ENCODE assay signal across 33 cellular contexts in genomic region chr2:60275958-60276357, GRCh38.
"Had no signal": no experiment of that assay in that cellular context is flagged by ENCODE, and none has a peak within 500 bp of the region (broad histone marks: within the 10 kb centered on the region; RNA-seq: fewer than 3 reads in every experiment).

No MANE protein-coding gene starts in this region.

- H3K27me3 ChIP-seq: ascending aorta, cardiac muscle cell, colonic mucosa, right atrium auricular region, suprapubic skin, tibial artery, upper lobe of right lung had no signal

- H3K4me1 ChIP-seq: ascending aorta, colonic mucosa, parathyroid adenoma, right atrium auricular region, suprapubic skin, tibial artery, upper lobe of right lung had no signal

- H3K9ac ChIP-seq: parathyroid adenoma had no signal

- DNase-seq: activated CD4-positive, alpha-beta T cell treated with anti-CD3 and anti-CD28 coated beads for 48 hours; activated CD4-positive, alpha-beta T cell treated with anti-CD3 and anti-CD28 coated beads, Interleukin-2, amount 50 U/mL, for 48 hours; activated CD8-positive, alpha-beta memory T cell treated with anti-CD3 and anti-CD28 coated beads for 24 hours; activated effector memory CD4-positive, alpha-beta T cell treated with anti-CD3 and anti-CD28 coated beads, Interleukin-2, amount 50 U/mL, for 16 hours; activated naive CD4-positive, alpha-beta T cell treated with anti-CD3 and anti-CD28 coated beads, Interleukin-2, amount 10 ng/mL, durations not matched to agents 7 days and 5 days; activated naive CD8-positive, alpha-beta T cell treated with anti-CD3 and anti-CD28 coated beads, Interleukin-2, amount 10 ng/mL, durations not matched to agents 7 days and 5 days; cerebellar nuclear complex; colonic mucosa; effector CD8-positive, alpha-beta T cell; immature natural killer cell; kidney; left colon; naive thymus-derived CD8-positive, alpha-beta T cell; occipital lobe; stimulated activated CD4-positive, alpha-beta T cell treated with anti-CD3 and anti-CD28 coated beads, Interleukin-15, amount 100 ng/mL, for 24 hours; stimulated activated CD4-positive, alpha-beta T cell treated with anti-CD3 and anti-CD28 coated beads, Interleukin-2, amount 100 ng/mL, for 24 hours; stimulated activated naive CD4-positive, alpha-beta T cell; T-helper 9 cell; tibial artery; upper lobe of right lung had no signal

- H3K4me3 ChIP-seq: ascending aorta, cardiac muscle cell, colonic mucosa, right atrium auricular region, suprapubic skin, tibial artery, upper lobe of right lung had no signal

- H3K36me3 ChIP-seq: ascending aorta, cardiac muscle cell, colonic mucosa, right atrium auricular region, suprapubic skin, tibial artery, upper lobe of right lung had no signal

- FAIRE-seq: frontal cortex, kidney, TTC549 had no signal

- H3K27ac Mint-ChIP-seq: activated naive CD4-positive, alpha-beta T cell treated with anti-CD3 and anti-CD28 coated beads, Interleukin-2, amount 10 ng/mL, durations not matched to agents 7 days and 5 days; activated naive CD8-positive, alpha-beta T cell treated with anti-CD3 and anti-CD28 coated beads, Interleukin-2, amount 10 ng/mL, durations not matched to agents 7 days and 5 days; activated T-helper 1 cell treated with anti-CD3 and anti-CD28 coated beads, Interleukin-12 subunit alpha, Interleukin-12 subunit beta, Interleukin-2, Interleukin-4 antibody, amounts not matched to agents 30 ng/mL and 10 ng/mL and 1 ng/mL, durations not matched to agents 14 hours and 24 hours and 36 hours; brain; immature natural killer cell; memory B cell; naive thymus-derived CD8-positive, alpha-beta T cell had no signal

- H3K79me2 ChIP-seq: parathyroid adenoma had no signal

- H3K4me1 Mint-ChIP-seq: activated naive CD4-positive, alpha-beta T cell treated with anti-CD3 and anti-CD28 coated beads, Interleukin-2, amount 10 ng/mL, durations not matched to agents 7 days and 5 days; activated naive CD8-positive, alpha-beta T cell treated with anti-CD3 and anti-CD28 coated beads, Interleukin-2, amount 10 ng/mL, durations not matched to agents 7 days and 5 days; immature natural killer cell; naive thymus-derived CD8-positive, alpha-beta T cell had no signal

- H2AFZ ChIP-seq: parathyroid adenoma had no signal

- H3K27ac ChIP-seq: ascending aorta, cardiac muscle cell, colonic mucosa, parathyroid adenoma, right atrium auricular region, suprapubic skin, tibial artery, upper lobe of right lung, VCaP had no signal

- H3K4me3 Mint-ChIP-seq: activated naive CD4-positive, alpha-beta T cell treated with anti-CD3 and anti-CD28 coated beads, Interleukin-2, amount 10 ng/mL, durations not matched to agents 7 days and 5 days; activated naive CD8-positive, alpha-beta T cell treated with anti-CD3 and anti-CD28 coated beads, Interleukin-2, amount 10 ng/mL, durations not matched to agents 7 days and 5 days; activated T-helper 1 cell treated with anti-CD3 and anti-CD28 coated beads, Interleukin-12 subunit alpha, Interleukin-12 subunit beta, Interleukin-2, Interleukin-4 antibody, amounts not matched to agents 30 ng/mL and 10 ng/mL and 1 ng/mL, durations not matched to agents 14 hours and 24 hours and 36 hours; brain; immature natural killer cell; memory B cell; naive thymus-derived CD8-positive, alpha-beta T cell; neural crest cell had no signal

- H3K9me3 ChIP-seq: colonic mucosa, upper lobe of right lung had no signal

- H3K27me3 Mint-ChIP-seq: brain, memory B cell had no signal

- H3K9me3 Mint-ChIP-seq: activated naive CD8-positive, alpha-beta T cell treated with anti-CD3 and anti-CD28 coated beads, Interleukin-2, amount 10 ng/mL, durations not matched to agents 7 days and 5 days; activated T-helper 1 cell treated with anti-CD3 and anti-CD28 coated beads, Interleukin-12 subunit alpha, Interleukin-12 subunit beta, Interleukin-2, Interleukin-4 antibody, amounts not matched to agents 30 ng/mL and 10 ng/mL and 1 ng/mL, durations not matched to agents 14 hours and 24 hours and 36 hours; memory B cell had no signal

- H3K36me3 Mint-ChIP-seq: activated naive CD4-positive, alpha-beta T cell treated with anti-CD3 and anti-CD28 coated beads, Interleukin-2, amount 10 ng/mL, durations not matched to agents 7 days and 5 days; activated naive CD8-positive, alpha-beta T cell treated with anti-CD3 and anti-CD28 coated beads, Interleukin-2, amount 10 ng/mL, durations not matched to agents 7 days and 5 days; immature natural killer cell; memory B cell had no signal

- ATAC-seq: activated CD4-positive, CD25-positive, alpha-beta regulatory T cell treated with anti-CD3 and anti-CD28 coated beads, Interleukin-2, amount 50 U/mL, for 24 hours; left colon; naive thymus-derived CD8-positive, alpha-beta T cell; upper lobe of right lung had no signal
